19 cellular contexts compared by ENCODE assay signal in the genomic region with DNA sequence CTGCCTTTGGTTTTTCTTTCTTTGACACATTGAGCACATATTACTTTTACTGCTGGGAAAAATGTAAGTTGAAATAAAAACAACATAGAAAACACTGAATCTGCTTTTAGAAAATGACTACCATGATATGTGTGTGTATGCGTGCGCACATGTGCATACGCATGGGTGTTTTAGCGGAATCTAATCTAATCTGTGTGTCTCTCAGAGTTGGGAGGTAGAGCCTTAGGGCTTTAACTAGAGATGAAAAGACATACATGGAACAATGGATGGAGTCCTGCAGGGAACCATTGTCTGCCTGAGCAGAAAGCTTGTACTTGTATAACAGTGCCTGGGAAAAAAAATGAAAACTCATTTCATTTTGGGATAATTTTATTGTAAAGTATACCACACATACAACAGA. TPM values are rescaled to one million over a fixed set of nuclear protein-coding genes. Genes with fewer than 3 reads are reported as not detected.
DNase-seq lines count a peak whose midpoint lies in the region; ATAC-seq and TF ChIP-seq lines count a peak whose summit lies in the region.
"Had no signal": no experiment of that assay in that cellular context is flagged by ENCODE, and none has a peak within 500 bp of the region (broad histone marks: within the 10 kb centered on the region; RNA-seq: fewer than 3 reads in every experiment).

No MANE protein-coding gene starts in this region.

- H3K27ac ChIP-seq in effector memory CD4-positive, alpha-beta T cell (ENCODE audit: insufficient read depth, low read length, poor library complexity, severe bottlenecking), result peak overlapping the region; percentile 39
- H3K27ac ChIP-seq: cardiac muscle cell had no signal

- no peaks in the 10 kb centered on the region for H3K27me3 ChIP-seq in HAP-1 (ENCODE audit: low read depth)
- no peaks in the 10 kb centered on the region for H3K27me3 ChIP-seq in effector memory CD4-positive, alpha-beta T cell (replicated peaks; ENCODE audit: control insufficient read depth, insufficient read depth, low read length, poor library complexity, severe bottlenecking)
- H3K27me3 ChIP-seq: cardiac muscle cell had no signal

- no peak for TF ChIP-seq CTCF in CD14-positive monocyte (IDR thresholded peaks at IDR 0.05)
- no peak for TF ChIP-seq CTCF in GM10266 (IDR thresholded peaks at IDR 0.05; ENCODE audit: control insufficient read depth, insufficient read depth, low read depth, missing control alignments)

- peaks cover 16 to 21% of the 10 kb centered on the region in 2 donors for H3K36me3 Mint-ChIP-seq in CD14-positive monocyte

- ATAC-seq in GM18511 (IDR thresholded peaks at IDR 0.05; ENCODE audit: unreplicated experiment), result no peak
- ATAC-seq: Panc1 had no signal

- peaks cover 8% of the 10 kb centered on the region for H3K4me1 ChIP-seq in HAP-1
- peaks cover 25% of the 10 kb centered on the region for H3K4me1 ChIP-seq in effector memory CD4-positive, alpha-beta T cell (ENCODE audit: control insufficient read depth, insufficient read depth, low read length, poor library complexity, severe bottlenecking)

- H3K36me3 ChIP-seq in HAP-1 (replicated peaks), result no peaks in the 10 kb centered on the region
- peaks cover 47% of the 10 kb centered on the region for H3K36me3 ChIP-seq in effector memory CD4-positive, alpha-beta T cell (ENCODE audit: control insufficient read depth, insufficient read depth, low read length)
- H3K36me3 ChIP-seq: cardiac muscle cell, thoracic aorta had no signal

- H3K9me3 Mint-ChIP-seq in CD14-positive monocyte, result peaks cover 0 to 7% (median 0%) of the 10 kb centered on the region in 7 donors

- DNase-seq in NCI-H748 (lab: John Stamatoyannopoulos, UW; ENCODE audit: unreplicated experiment) (peak; percentile 19), NCI-H748 treated with DMSO at 0.1 percent for 48 hours (lab: John Stamatoyannopoulos, UW) (no peak), HAP-1 (ENCODE audit: low spot score in 2 of 2) (peak; percentile 23), retina (peak; percentile 41), CD14-positive monocyte (ENCODE audit: low spot score) (no peak), GM10266 (ENCODE audit: extremely low spot score) (no peak)
- no peak for DNase-seq in effector memory CD4-positive, alpha-beta T cell
- DNase-seq: activated CD4-positive, alpha-beta T cell treated with anti-CD3 and anti-CD28 coated beads, Interleukin-2, amount 50 U/mL, for 1 hour; C1 segment of cervical spinal cord; effector CD4-positive, alpha-beta T cell; head of caudate nucleus; lower lobe of right lung; NCI-H1105; NCI-H2171 had no signal

- H3K4me3 ChIP-seq in HAP-1, result no peak overlapping the region
- H3K4me3 ChIP-seq in effector memory CD4-positive, alpha-beta T cell (ENCODE audit: insufficient read depth, low read depth, low read length, poor library complexity, severe bottlenecking), result no peak overlapping the region
- H3K4me3 ChIP-seq: cardiac muscle cell, lower lobe of right lung, thoracic aorta had no signal

- in situ Hi-C loops in HAP-1 (cut with MboI; ENCODE audit: low sequenced_read_pairs), result loop anchor here (10.0 kb wide), 1 partner anchor 59 kb away; no protein-coding TSS in a partner anchor

- peak overlapping the region in 2 of 7 donors; percentile 3 to 91 for H3K27ac Mint-ChIP-seq in CD14-positive monocyte
- H3K27ac Mint-ChIP-seq: progenitor cell of endocrine pancreas had no signal

- H3K4me3 Mint-ChIP-seq in CD14-positive monocyte, result no peak overlapping the region

- no peaks in the 10 kb centered on the region for H3K9me3 ChIP-seq in HAP-1
- no peaks in the 10 kb centered on the region for H3K9me3 ChIP-seq in effector memory CD4-positive, alpha-beta T cell (ENCODE audit: control insufficient read depth, low read length)
- H3K9me3 ChIP-seq: lower lobe of right lung, thoracic aorta had no signal

- intact Hi-C loops in CD14-positive monocyte (cut with micrococcal nuclease), result no loop called here

- H3K27me3 Mint-ChIP-seq in CD14-positive monocyte (ENCODE audit: low read depth in 3 of 3), result peaks cover 2 to 11% (median 9%) of the 10 kb centered on the region in 3 donors
- H3K27me3 Mint-ChIP-seq: progenitor cell of endocrine pancreas had no signal

- peaks cover 39% of the 10 kb centered on the region for H3K4me1 Mint-ChIP-seq in CD14-positive monocyte

RNA-seq across cellular contexts. Expression of gene SLFN5, which starts 12.4 kb away (rescaled TPM):
- 1 to 10 TPM; 5.3 to 8.8 TPM for polyA plus RNA-seq in CD14-positive monocyte

Comparison
In these comparisons a context has a peak if more than half of its experiments do, and no peak if none do; other contexts are left out.
1. DNase-seq: peak in NCI-H748 (single experiment), HAP-1 (2 of 2) and retina (single experiment); none in NCI-H748 treated with DMSO at 0.1 percent for 48 hours (single experiment), effector memory CD4-positive, alpha-beta T cell (0 of 3), CD14-positive monocyte (single experiment) and GM10266 (single experiment).